3 cellular contexts compared by ENCODE assay signal in the genomic region with DNA sequence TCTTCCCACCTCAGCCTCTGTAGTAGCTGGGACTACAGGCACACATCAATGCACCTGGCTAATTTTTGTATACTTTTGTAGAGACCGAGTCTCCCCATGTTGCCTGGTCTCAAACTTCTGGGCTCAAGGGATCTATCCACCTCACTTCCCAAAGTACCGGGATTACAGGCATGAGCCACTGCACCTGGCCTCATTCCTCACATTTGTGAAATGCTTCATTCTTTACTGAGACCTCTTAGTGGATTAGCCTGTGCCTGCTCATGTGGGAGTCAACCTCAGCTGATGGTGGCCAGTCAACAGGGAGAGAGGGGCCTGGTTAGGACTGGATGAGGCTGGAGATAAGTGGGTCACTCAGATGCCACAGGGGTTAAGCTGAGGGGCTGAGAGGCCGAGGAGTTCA.
"Had no signal": no experiment of that assay in that cellular context is flagged by ENCODE, and none has a peak within 500 bp of the region (broad histone marks: within the 10 kb centered on the region; RNA-seq: fewer than 3 reads in every experiment).

No MANE protein-coding gene starts in this region.

- DNase-seq: GDM1, GF-D8 had no signal

- H3K4me3 ChIP-seq: GM12878 had no signal

- ATAC-seq: GM12878 had no signal
